Comparison of ENCODE assay signal across 11 cellular contexts in genomic region chr16:87435399-87436224, GRCh38. TPM values are rescaled to one million over a fixed set of nuclear protein-coding genes. Genes with fewer than 3 reads are reported as not detected.
DNase-seq lines count a peak whose midpoint lies in the region; ATAC-seq, FAIRE-seq and TF ChIP-seq lines count a peak whose summit lies in the region.
"Had no signal": no experiment of that assay in that cellular context is flagged by ENCODE, and none has a peak within 500 bp of the region (broad histone marks: within the 10 kb centered on the region; RNA-seq: fewer than 3 reads in every experiment).

No MANE protein-coding gene starts in this region.

- peaks cover 23% of the 10 kb centered on the region for H3K4me1 Mint-ChIP-seq in activated naive CD8-positive, alpha-beta T cell treated with anti-CD3 and anti-CD28 coated beads for 36 hours

- peak overlapping the region in 9 of 11 experiments; percentile 35 to 70 (median 48); a peak in 18 of 22 replicates for H3K27ac ChIP-seq in BLaER1 treated with 17β-estradiol and CSF1 and Interleukin-3, amounts not matched to agents 10 nM and 100 nM
- H3K27ac ChIP-seq in gastroesophageal sphincter: peak overlapping the region in 3 of 4 donors; percentile 64 to 74 (median 69)

- WGBS in gastroesophageal sphincter (ENCODE audit: low coverage in 1 of 2), 2 donors: 39 to 60% methylated on average over 2 of the region's 21 CpGs

- no peak for TF ChIP-seq CTCF in gastroesophageal sphincter (IDR thresholded peaks at IDR 0.05)

- ATAC-seq in gastroesophageal sphincter: peak; percentile 67

- H3K4me3 Mint-ChIP-seq in activated naive CD8-positive, alpha-beta T cell treated with anti-CD3 and anti-CD28 coated beads for 36 hours: peak overlapping the region; percentile 42

- peaks cover 24 to 85% (median 56%) of the 10 kb centered on the region in 11 experiments; a peak in 20 of 22 replicates for H4K20me1 ChIP-seq in BLaER1 treated with 17β-estradiol and CSF1 and Interleukin-3, amounts not matched to agents 10 nM and 100 nM

- no peaks in the 10 kb centered on the region for H3K9me3 Mint-ChIP-seq in activated naive CD8-positive, alpha-beta T cell treated with anti-CD3 and anti-CD28 coated beads for 36 hours

- H3K36me3 ChIP-seq in BLaER1 treated with 17β-estradiol and CSF1 and Interleukin-3, amounts not matched to agents 10 nM and 100 nM: peaks cover 3 to 24% (median 13%) of the 10 kb centered on the region in 11 experiments; a peak in 14 of 22 replicates
- peaks cover 0 to 21% of the 10 kb centered on the region in 2 donors for H3K36me3 ChIP-seq in gastroesophageal sphincter

- 0 out of 22 replicates have a peak, but pooled peaks cover 0 to 14% (median 0%) of the 10 kb centered on the region in 11 experiments for H3K27me3 ChIP-seq in BLaER1 treated with 17β-estradiol and CSF1 and Interleukin-3, amounts not matched to agents 10 nM and 100 nM
- H3K27me3 ChIP-seq in gastroesophageal sphincter: no peaks in the 10 kb centered on the region

- peak overlapping the region; percentile 54 for H3K27ac Mint-ChIP-seq in activated naive CD8-positive, alpha-beta T cell treated with anti-CD3 and anti-CD28 coated beads for 36 hours

- peak overlapping the region; percentile 89 to 98 (median 95) for H3K4me2 ChIP-seq in BLaER1 treated with 17β-estradiol and CSF1 and Interleukin-3, amounts not matched to agents 10 nM and 100 nM

- no peaks in the 10 kb centered on the region for H3K36me3 Mint-ChIP-seq in activated naive CD8-positive, alpha-beta T cell treated with anti-CD3 and anti-CD28 coated beads for 36 hours

- peak overlapping the region; percentile 12 to 67 (median 41); a peak in 16 of 22 replicates for H3K9ac ChIP-seq in BLaER1 treated with 17β-estradiol and CSF1 and Interleukin-3, amounts not matched to agents 10 nM and 100 nM

- peak overlapping the region; percentile 29 to 55 (median 39); a peak in 15 of 20 replicates for H3K4me3 ChIP-seq in BLaER1 treated with 17β-estradiol and CSF1 and Interleukin-3, amounts not matched to agents 10 nM and 100 nM
- peak overlapping the region in 1 of 2 donors; percentile 16 for H3K4me3 ChIP-seq in gastroesophageal sphincter

- FAIRE-seq in RCC 7860 (lab: Jason Lieb, UNC): no peak
- FAIRE-seq: G401.6 had no signal

- no peak for TF ChIP-seq EP300 in gastroesophageal sphincter (IDR thresholded peaks at IDR 0.05)

- H3K27me3 Mint-ChIP-seq in activated naive CD8-positive, alpha-beta T cell treated with anti-CD3 and anti-CD28 coated beads for 36 hours: no peaks in the 10 kb centered on the region

- no peak for DNase-seq in activated naive CD8-positive, alpha-beta T cell treated with anti-CD3 and anti-CD28 coated beads for 36 hours
- DNase-seq in pons (ENCODE audit: low spot score) (peak; percentile 40), H4 (ENCODE audit: low spot score) (no peak), NCI-H524 (lab: John Stamatoyannopoulos, UW) (no peak), RCC 7860 (ENCODE audit: low spot score) (no peak), MV-4-11 (lab: John Stamatoyannopoulos, UW) (no peak)
- DNase-seq: amygdala, T-helper 1 cell had no signal

- H3K9me3 ChIP-seq in BLaER1 treated with 17β-estradiol and CSF1 and Interleukin-3, amounts not matched to agents 10 nM and 100 nM (replicated peaks in 1 of 11): no peaks in the 10 kb centered on the region
- no peaks in the 10 kb centered on the region for H3K9me3 ChIP-seq in gastroesophageal sphincter

- peaks cover 30 to 55% (median 48%) of the 10 kb centered on the region in 10 experiments for H3K4me1 ChIP-seq in BLaER1 treated with 17β-estradiol and CSF1 and Interleukin-3, amounts not matched to agents 10 nM and 100 nM
- peaks cover 0 to 36% (median 14%) of the 10 kb centered on the region in 3 donors for H3K4me1 ChIP-seq in gastroesophageal sphincter

- no peak for TF ChIP-seq POLR2A in gastroesophageal sphincter (IDR thresholded peaks at IDR 0.05)

RNA-seq across cellular contexts. Expression of gene MAP1LC3B, which starts 43.5 kb away (rescaled TPM):
- 10 to 100 TPM; 55.6 to 57.0 TPM for total RNA-seq in activated naive CD8-positive, alpha-beta T cell treated with anti-CD3 and anti-CD28 coated beads for 36 hours
- total RNA-seq in gastroesophageal sphincter: 10 to 100 TPM; 53.9 to 64.8 (median 57.9) TPM
- total RNA-seq in H4 (2014; rRNA removed; shearing (Covaris generic)): 26.6 and 28.5 TPM in 2 replicates

RNA-seq across cellular contexts. Expression of gene FBXO31, which starts 52.0 kb away (rescaled TPM):
- total RNA-seq in activated naive CD8-positive, alpha-beta T cell treated with anti-CD3 and anti-CD28 coated beads for 36 hours: 10 to 100 TPM; 35.6 to 38.3 TPM
- 100 to 1,000 TPM in 1 of 4 donors, 10 to 100 TPM in 3; 69.2 to 141 (median 85.1) TPM for total RNA-seq in gastroesophageal sphincter
- 6.9 and 7.4 TPM in 2 replicates for total RNA-seq in H4 (2014; rRNA removed; shearing (Covaris generic))

RNA-seq across cellular contexts. Expression of gene ZCCHC14, which starts 57.2 kb away (rescaled TPM):
- 1 to 10 TPM; 5.5 to 5.7 TPM for total RNA-seq in activated naive CD8-positive, alpha-beta T cell treated with anti-CD3 and anti-CD28 coated beads for 36 hours
- 10 to 100 TPM; 15.5 to 24.9 (median 19.9) TPM for total RNA-seq in gastroesophageal sphincter
- total RNA-seq in H4 (2014; rRNA removed; shearing (Covaris generic)): 5.4 and 6.3 TPM in 2 replicates
